ENCODE assay signal across 8 cellular contexts in genomic region chr2:170770304-170771048, GRCh38. TPM values are rescaled to one million over a fixed set of nuclear protein-coding genes. Genes with fewer than 3 reads are reported as not detected.
A peak's percentile ranks its signal among the peaks of the same experiment; 100 is the strongest.
DNase-seq lines count a peak whose midpoint lies in the region; ATAC-seq and TF ChIP-seq lines count a peak whose summit lies in the region.

TSS of gene ERICH2 (plus strand) at chr2:170770378. CDS start at chr2:170770682, 304 bp downstream.

- in situ Hi-C loops in Caki2 (cut with HindIII; ENCODE audit: low pct_unique_long_range_greater_than_20kb, low sequenced_read_pairs), result no loop called here

- H3K9me3 Mint-ChIP-seq in neural crest cell, result no peaks in the 10 kb centered on the region
- no peaks in the 10 kb centered on the region for H3K9me3 Mint-ChIP-seq in stimulated activated naive CD8-positive, alpha-beta T cell treated with anti-CD3 and anti-CD28 coated beads, Interleukin-15, amount 100 ng/mL, for 72 hours

- H3K36me3 Mint-ChIP-seq in neural crest cell (ENCODE audit: low read depth), result no peaks in the 10 kb centered on the region

- peak; percentile 24 for TF ChIP-seq CTCF in fibroblast of villous mesenchyme (IDR thresholded peaks at IDR 0.05; ENCODE audit: insufficient read depth, low read depth, low read length)
- peak; percentile 42 for TF ChIP-seq CTCF in neural crest cell (conservative IDR thresholded peaks at IDR 0.05)

- H3K4me3 ChIP-seq in fibroblast of villous mesenchyme (ENCODE audit: low read depth, low read length), result peak within 1 kb of the TSS; percentile 77

- H3K27me3 Mint-ChIP-seq in neural crest cell (ENCODE audit: low read depth), result peaks cover 28% of the 10 kb centered on the region
- H3K27me3 Mint-ChIP-seq in stimulated activated naive CD8-positive, alpha-beta T cell treated with anti-CD3 and anti-CD28 coated beads, Interleukin-15, amount 100 ng/mL, for 72 hours, result peaks cover 32% of the 10 kb centered on the region

- H3K4me1 Mint-ChIP-seq in neural crest cell, result peaks cover 13% of the 10 kb centered on the region
- peaks cover 8% of the 10 kb centered on the region for H3K4me1 Mint-ChIP-seq in stimulated activated naive CD8-positive, alpha-beta T cell treated with anti-CD3 and anti-CD28 coated beads, Interleukin-15, amount 100 ng/mL, for 72 hours

- no peak within 1 kb of the TSS for H3K27ac Mint-ChIP-seq in neural crest cell (ENCODE audit: unreplicated experiment)
- peak within 1 kb of the TSS; percentile 96 to 97 for H3K27ac Mint-ChIP-seq in stimulated activated naive CD8-positive, alpha-beta T cell treated with anti-CD3 and anti-CD28 coated beads, Interleukin-15, amount 100 ng/mL, for 72 hours

- peak; percentile 85 for ATAC-seq in GM21529 (IDR thresholded peaks at IDR 0.05; ENCODE audit: unreplicated experiment)
- ATAC-seq in stimulated activated naive CD8-positive, alpha-beta T cell treated with anti-CD3 and anti-CD28 coated beads, Interleukin-15, amount 100 ng/mL, for 72 hours, result peak; percentile 91

- peak within 1 kb of the TSS; percentile 91 for H3K4me3 Mint-ChIP-seq in neural crest cell
- H3K4me3 Mint-ChIP-seq in stimulated activated naive CD8-positive, alpha-beta T cell treated with anti-CD3 and anti-CD28 coated beads, Interleukin-15, amount 100 ng/mL, for 72 hours, result peak within 1 kb of the TSS; percentile 86 to 96

- TF ChIP-seq EP300 in Ishikawa (IDR thresholded peaks at IDR 0.05; ENCODE audit: borderline replicate concordance), result no peak

- DNase-seq in Caki2 (ENCODE audit: low read depth), result peak; percentile 76
- DNase-seq in RPMI8226, result peak; percentile 76
- DNase-seq in activated T-helper 9 cell treated with anti-CD3 and anti-CD28 coated beads, Interleukin-2, amount 50 U/mL, for 16 hours (ENCODE audit: low read depth), result peak; percentile 54
- DNase-seq in fibroblast of villous mesenchyme (ENCODE audit: low read depth), result peak; percentile 45
- DNase-seq in neural crest cell (ENCODE audit: low read depth, low spot score), result peak; percentile 60
- peak; percentile 70 to 75 for DNase-seq in stimulated activated naive CD8-positive, alpha-beta T cell treated with anti-CD3 and anti-CD28 coated beads, Interleukin-15, amount 100 ng/mL, for 72 hours

- no peak for TF ChIP-seq RAD21 in Ishikawa (IDR thresholded peaks at IDR 0.05; ENCODE audit: low read depth)

TF ChIP-seq in Ishikawa, 13 proteins besides CTCF, POLR2A, EP300 and RAD21:
- TF ChIP-seq FOXM1 (IDR thresholded peaks at IDR 0.05; ENCODE audit: borderline replicate concordance, low read depth) (no peak), ZBTB7A (IDR thresholded peaks at IDR 0.05; ENCODE audit: low read depth) (no peak), TCF12 (IDR thresholded peaks at IDR 0.05; ENCODE audit: low read depth) (no peak), EGR1 (IDR thresholded peaks at IDR 0.05) (no peak; the same call in 1 of the 2 replicates), NFIC (IDR thresholded peaks at IDR 0.05) (no peak), CEBPB (IDR thresholded peaks at IDR 0.05) (no peak), TAF1 (IDR thresholded peaks at IDR 0.05; ENCODE audit: low read depth) (no peak; the same call in 1 of the 2 replicates), YY1 (IDR thresholded peaks at IDR 0.05; ENCODE audit: low read depth) (0 out of 2 replicates have a peak, but pooled peaks have one; percentile 25), CREB1 (IDR thresholded peaks at IDR 0.05; ENCODE audit: low read depth) (no peak), TEAD4 (IDR thresholded peaks at IDR 0.05) (peak; percentile 65)
- TF ChIP-seq, protein P1, sequence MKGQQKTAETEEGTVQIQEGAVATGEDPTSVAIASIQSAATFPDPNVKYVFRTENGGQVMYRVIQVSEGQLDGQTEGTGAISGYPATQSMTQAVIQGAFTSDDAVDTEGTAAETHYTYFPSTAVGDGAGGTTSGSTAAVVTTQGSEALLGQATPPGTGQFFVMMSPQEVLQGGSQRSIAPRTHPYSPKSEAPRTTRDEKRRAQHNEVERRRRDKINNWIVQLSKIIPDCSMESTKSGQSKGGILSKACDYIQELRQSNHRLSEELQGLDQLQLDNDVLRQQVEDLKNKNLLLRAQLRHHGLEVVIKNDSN (IDR thresholded peaks at IDR 0.05), result no peak
- TF ChIP-seq, protein P2, sequence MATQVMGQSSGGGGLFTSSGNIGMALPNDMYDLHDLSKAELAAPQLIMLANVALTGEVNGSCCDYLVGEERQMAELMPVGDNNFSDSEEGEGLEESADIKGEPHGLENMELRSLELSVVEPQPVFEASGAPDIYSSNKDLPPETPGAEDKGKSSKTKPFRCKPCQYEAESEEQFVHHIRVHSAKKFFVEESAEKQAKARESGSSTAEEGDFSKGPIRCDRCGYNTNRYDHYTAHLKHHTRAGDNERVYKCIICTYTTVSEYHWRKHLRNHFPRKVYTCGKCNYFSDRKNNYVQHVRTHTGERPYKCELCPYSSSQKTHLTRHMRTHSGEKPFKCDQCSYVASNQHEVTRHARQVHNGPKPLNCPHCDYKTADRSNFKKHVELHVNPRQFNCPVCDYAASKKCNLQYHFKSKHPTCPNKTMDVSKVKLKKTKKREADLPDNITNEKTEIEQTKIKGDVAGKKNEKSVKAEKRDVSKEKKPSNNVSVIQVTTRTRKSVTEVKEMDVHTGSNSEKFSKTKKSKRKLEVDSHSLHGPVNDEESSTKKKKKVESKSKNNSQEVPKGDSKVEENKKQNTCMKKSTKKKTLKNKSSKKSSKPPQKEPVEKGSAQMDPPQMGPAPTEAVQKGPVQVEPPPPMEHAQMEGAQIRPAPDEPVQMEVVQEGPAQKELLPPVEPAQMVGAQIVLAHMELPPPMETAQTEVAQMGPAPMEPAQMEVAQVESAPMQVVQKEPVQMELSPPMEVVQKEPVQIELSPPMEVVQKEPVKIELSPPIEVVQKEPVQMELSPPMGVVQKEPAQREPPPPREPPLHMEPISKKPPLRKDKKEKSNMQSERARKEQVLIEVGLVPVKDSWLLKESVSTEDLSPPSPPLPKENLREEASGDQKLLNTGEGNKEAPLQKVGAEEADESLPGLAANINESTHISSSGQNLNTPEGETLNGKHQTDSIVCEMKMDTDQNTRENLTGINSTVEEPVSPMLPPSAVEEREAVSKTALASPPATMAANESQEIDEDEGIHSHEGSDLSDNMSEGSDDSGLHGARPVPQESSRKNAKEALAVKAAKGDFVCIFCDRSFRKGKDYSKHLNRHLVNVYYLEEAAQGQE (IDR thresholded peaks at IDR 0.05; ENCODE audit: low read depth), result no peak
- TF ChIP-seq, protein P3, sequence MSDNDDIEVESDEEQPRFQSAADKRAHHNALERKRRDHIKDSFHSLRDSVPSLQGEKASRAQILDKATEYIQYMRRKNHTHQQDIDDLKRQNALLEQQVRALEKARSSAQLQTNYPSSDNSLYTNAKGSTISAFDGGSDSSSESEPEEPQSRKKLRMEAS (IDR thresholded peaks at IDR 0.05), result peak; percentile 23; the same call in 1 of the 2 replicates

RNA-seq across cellular contexts. Expression of gene ERICH2, which starts in this region (rescaled TPM):
- total RNA-seq in Caki2 (2014; rRNA removed; shearing (Covaris generic); ENCODE audit: low replicate concordance), result not detected in 2 replicates
- total RNA-seq in fibroblast of villous mesenchyme (not detected in 2 replicates), neural crest cell (not detected in 2 replicates)

Comparison
In these comparisons a context has a peak if more than half of its experiments do, and no peak if none do; other contexts are left out.
1. Peak in every context shown above with its lines: DNase-seq, ATAC-seq and H3K4me3 ChIP-seq.
2. Peak in DNase-seq in Caki2; RNA of the gene not detected or under 1 TPM.
3. Peak in DNase-seq and H3K4me3 ChIP-seq in fibroblast of villous mesenchyme; RNA of the gene not detected or under 1 TPM.
4. Peak in DNase-seq in neural crest cell; RNA of the gene not detected or under 1 TPM.